ENCODE assay signal across 22 cellular contexts in the genomic region with DNA sequence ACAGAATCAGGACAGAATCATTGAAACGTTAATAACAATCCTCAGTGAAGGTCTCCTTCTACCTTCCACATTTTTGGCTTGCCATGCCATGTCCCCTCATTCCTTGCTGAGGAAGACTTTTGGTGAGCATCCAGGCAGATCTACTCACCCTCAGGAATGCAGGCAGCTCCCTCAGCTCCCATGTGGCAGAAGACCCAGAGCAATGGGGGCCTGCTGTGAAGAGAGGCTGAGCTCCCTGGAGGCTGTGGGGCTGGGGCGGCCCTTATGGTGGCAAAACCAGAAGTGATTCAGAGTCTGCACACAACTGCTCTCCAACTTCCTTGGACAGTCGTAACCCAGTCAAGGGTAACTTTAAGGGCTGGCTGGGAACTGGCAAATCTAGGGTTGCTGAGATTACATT.
A peak's percentile ranks its signal among the peaks of the same experiment; 100 is the strongest.
DNase-seq lines count a peak whose midpoint lies in the region; ATAC-seq and TF ChIP-seq lines count a peak whose summit lies in the region.
"Had no signal": no experiment of that assay in that cellular context is flagged by ENCODE, and none has a peak within 500 bp of the region (broad histone marks: within the 10 kb centered on the region; RNA-seq: fewer than 3 reads in every experiment).

No MANE protein-coding gene starts in this region.

- no peak overlapping the region for H3K4me3 Mint-ChIP-seq in activated CD4-positive, alpha-beta T cell treated with anti-CD3 and anti-CD28 coated beads, Interleukin-2, amount 10 ng/mL, durations not matched to agents 7 days and 5 days
- H3K4me3 Mint-ChIP-seq: activated naive CD4-positive, alpha-beta T cell treated with anti-CD3 and anti-CD28 coated beads, Interleukin-2, amount 50 U/mL, for 24 hours; CD4-positive, alpha-beta T cell; dendritic cell treated with granulocyte-macrophage colony-stimulating factor and Interleukin-4, amounts not matched to agents 40 ng/mL and 50 ng/mL, for 4 days had no signal

- no peaks in the 10 kb centered on the region for H3K79me2 ChIP-seq in osteoblast (ENCODE audit: insufficient read depth, low read length)

- H3K4me1 ChIP-seq in osteoblast (ENCODE audit: insufficient read depth, low read length) = peaks cover 5% of the 10 kb centered on the region
- H3K4me1 ChIP-seq: breast epithelium had no signal

- no peaks in the 10 kb centered on the region for H3K27me3 ChIP-seq in osteoblast (ENCODE audit: insufficient read depth, low read length)
- H3K27me3 ChIP-seq: breast epithelium, tibial artery had no signal

- H3K9me3 ChIP-seq in KOPT-K1 (ENCODE audit: insufficient read depth, low read length, poor library complexity, severe bottlenecking) = no peaks in the 10 kb centered on the region
- no peaks in the 10 kb centered on the region for H3K9me3 ChIP-seq in osteoblast (ENCODE audit: low read depth, low read length)
- H3K9me3 ChIP-seq: breast epithelium, tibial artery had no signal

- H3K9me3 Mint-ChIP-seq in activated CD4-positive, alpha-beta T cell treated with anti-CD3 and anti-CD28 coated beads, Interleukin-2, amount 10 ng/mL, durations not matched to agents 7 days and 5 days = peaks cover 2% of the 10 kb centered on the region
- H3K9me3 Mint-ChIP-seq: activated naive CD4-positive, alpha-beta T cell treated with anti-CD3 and anti-CD28 coated beads, Interleukin-2, amount 50 U/mL, for 24 hours; CD4-positive, alpha-beta T cell; dendritic cell treated with granulocyte-macrophage colony-stimulating factor and Interleukin-4, amounts not matched to agents 40 ng/mL and 50 ng/mL, for 4 days had no signal

- no peaks in the 10 kb centered on the region for H4K20me1 ChIP-seq in osteoblast (ENCODE audit: insufficient read depth, low read length)

- CTCF ChIA-PET in activated CD4-positive, alpha-beta T cell treated with anti-CD3 and anti-CD28 coated beads, Interleukin-2, amount 10 ng/mL, durations not matched to agents 7 days and 5 days (lab: Charles Lee) = no interaction called here

- POLR2A ChIA-PET in activated CD4-positive, alpha-beta T cell treated with anti-CD3 and anti-CD28 coated beads, Interleukin-2, amount 10 ng/mL, durations not matched to agents 7 days and 5 days (lab: Charles Lee) = no interaction called here

- no peaks in the 10 kb centered on the region for H3K36me3 ChIP-seq in KOPT-K1 (ENCODE audit: insufficient read depth, low read length)
- no peaks in the 10 kb centered on the region for H3K36me3 ChIP-seq in osteoblast (ENCODE audit: insufficient read depth, low read length)
- H3K36me3 ChIP-seq: breast epithelium, tibial artery had no signal

- peaks cover 66% of the 10 kb centered on the region for H3K4me1 Mint-ChIP-seq in activated CD4-positive, alpha-beta T cell treated with anti-CD3 and anti-CD28 coated beads, Interleukin-2, amount 10 ng/mL, durations not matched to agents 7 days and 5 days

- no peak for ATAC-seq in HG02885 (IDR thresholded peaks at IDR 0.05; ENCODE audit: poor library complexity, unreplicated experiment)
- ATAC-seq: Panc1 had no signal

- H3K27ac ChIP-seq in KOPT-K1 (ENCODE audit: low read depth, low read length, poor library complexity, severe bottlenecking) (peak overlapping the region; percentile 86), osteoblast (ENCODE audit: low read depth, low read length) (no peak overlapping the region)
- H3K27ac ChIP-seq: breast epithelium, tibial artery had no signal

- H3K4me3 ChIP-seq in osteoblast (ENCODE audit: insufficient read depth, low read length) = no peak overlapping the region
- H3K4me3 ChIP-seq: breast epithelium, tibial artery had no signal

- H3K36me3 Mint-ChIP-seq in activated CD4-positive, alpha-beta T cell treated with anti-CD3 and anti-CD28 coated beads, Interleukin-2, amount 10 ng/mL, durations not matched to agents 7 days and 5 days (ENCODE audit: low read depth) = peaks cover 11% of the 10 kb centered on the region

- H2AFZ ChIP-seq in osteoblast (ENCODE audit: low read length) = peak overlapping the region; percentile 37

- no peak overlapping the region for H3K4me2 ChIP-seq in osteoblast (ENCODE audit: insufficient read depth, low read length)

- no peak for DNase-seq in activated CD4-positive, alpha-beta T cell treated with anti-CD3 and anti-CD28 coated beads, Interleukin-2, amount 10 ng/mL, durations not matched to agents 7 days and 5 days
- no peak for DNase-seq in activated CD4-positive, alpha-beta T cell treated with anti-CD3 and anti-CD28 coated beads for 4 hours
- DNase-seq in amniotic epithelial cell (ENCODE audit: low read depth) = peak; percentile 3
- DNase-seq in osteoblast (ENCODE audit: insufficient read length, low spot score, missing footprints) = no peak
- no peak for DNase-seq in NCI-H510A treated with DMSO at 0.1 percent for 48 hours (lab: John Stamatoyannopoulos, UW)
- DNase-seq in NCI-H2171 (lab: John Stamatoyannopoulos, UW) = no peak
- DNase-seq: activated CD4-positive, CD25-positive, alpha-beta regulatory T cell treated with anti-CD3 and anti-CD28 coated beads, Interleukin-2, amount 50 U/mL, for 72 hours; activated T-cell treated with anti-CD3 and anti-CD28 coated beads for 4 hours; CD4-positive, alpha-beta T cell; DMS53; KBM-7; NCI-H1417; nucleus accumbens; right cardiac atrium; stimulated activated naive CD4-positive, alpha-beta T cell treated with Interleukin-2 at 50 U/mL for 16 hours; tibial artery had no signal

- H3K27ac Mint-ChIP-seq in activated CD4-positive, alpha-beta T cell treated with anti-CD3 and anti-CD28 coated beads, Interleukin-2, amount 10 ng/mL, durations not matched to agents 7 days and 5 days = peak overlapping the region; percentile 88
- H3K27ac Mint-ChIP-seq: activated naive CD4-positive, alpha-beta T cell treated with anti-CD3 and anti-CD28 coated beads, Interleukin-2, amount 50 U/mL, for 24 hours; CD4-positive, alpha-beta T cell; dendritic cell treated with granulocyte-macrophage colony-stimulating factor and Interleukin-4, amounts not matched to agents 40 ng/mL and 50 ng/mL, for 4 days had no signal

- H3K27me3 Mint-ChIP-seq in activated CD4-positive, alpha-beta T cell treated with anti-CD3 and anti-CD28 coated beads, Interleukin-2, amount 10 ng/mL, durations not matched to agents 7 days and 5 days = no peaks in the 10 kb centered on the region
- H3K27me3 Mint-ChIP-seq: activated naive CD4-positive, alpha-beta T cell treated with anti-CD3 and anti-CD28 coated beads, Interleukin-2, amount 50 U/mL, for 24 hours; CD4-positive, alpha-beta T cell; dendritic cell treated with granulocyte-macrophage colony-stimulating factor and Interleukin-4, amounts not matched to agents 40 ng/mL and 50 ng/mL, for 4 days had no signal

- no peak for TF ChIP-seq CTCF in osteoblast (IDR thresholded peaks at IDR 0.05; ENCODE audit: extremely low read depth, low read depth, low read length)
